ENCODE assay signal across 8 cellular contexts in the genomic region with DNA sequence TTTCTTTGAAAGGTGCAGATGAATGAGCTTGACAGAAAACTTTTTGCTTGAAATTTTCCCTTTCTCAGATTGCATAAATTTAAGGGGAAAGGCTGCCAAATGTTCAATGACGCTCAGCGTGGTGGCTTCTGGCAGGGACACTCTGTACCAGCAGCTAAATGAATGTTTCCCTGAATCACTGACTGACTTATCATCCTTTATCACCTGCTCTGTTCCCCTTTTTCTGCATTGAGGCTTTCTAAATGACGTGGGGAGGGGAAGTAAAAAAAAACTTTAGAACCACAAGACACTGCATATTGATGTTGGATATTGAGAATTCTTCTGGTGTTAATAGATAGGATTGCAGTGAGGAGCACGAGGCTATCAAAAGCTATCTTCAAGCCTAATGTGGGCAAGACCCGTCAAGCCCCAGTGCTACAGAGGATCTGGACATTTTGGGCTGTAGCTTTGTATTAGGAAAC. TPM values are rescaled to one million over a fixed set of nuclear protein-coding genes. Genes with fewer than 3 reads are reported as not detected.
DNase-seq lines count a peak whose midpoint lies in the region; ATAC-seq and TF ChIP-seq lines count a peak whose summit lies in the region.

No MANE protein-coding gene starts in this region.

- H3K23ac ChIP-seq in mesendoderm (ENCODE audit: low read length) = no peak overlapping the region

- no peak overlapping the region for H3K4me2 ChIP-seq in mesendoderm (ENCODE audit: low read length)

- no peaks in the 10 kb centered on the region for H3K79me1 ChIP-seq in mesendoderm (ENCODE audit: low read length)

- no peak overlapping the region for H3K56ac ChIP-seq in mesendoderm (ENCODE audit: low read length)

- no peak overlapping the region for H4K5ac ChIP-seq in mesendoderm (ENCODE audit: low read length)

- 42 to 54% methylated on average over 5 of the region's 5 CpGs for WGBS in esophagus squamous epithelium, 2 donors
- no CpG with 5 or more reads among the region's 5 CpGs for WGBS in mesendoderm (ENCODE audit: extremely low coverage, insufficient coverage, low lambda C conversion rate)

- H3K79me2 ChIP-seq in mesendoderm (ENCODE audit: control insufficient read depth, insufficient read depth, low read length) = no peaks in the 10 kb centered on the region

- DNase-seq in Ammon's horn (ENCODE audit: low spot score) (peak; percentile 76), esophagus squamous epithelium (lab: John Stamatoyannopoulos, UW) (no peak), NCI-H524 (lab: John Stamatoyannopoulos, UW) (no peak), mesendoderm (no peak), NCI-H510A treated with DMSO at 0.1 percent for 48 hours (lab: John Stamatoyannopoulos, UW) (no peak)

- no peak for TF ChIP-seq POLR2A in esophagus squamous epithelium (IDR thresholded peaks at IDR 0.05)

- H3K18ac ChIP-seq in mesendoderm (ENCODE audit: low read length) = no peak overlapping the region

- no peak overlapping the region for H4K8ac ChIP-seq in mesendoderm (ENCODE audit: low read depth, low read length)

- H3K36me3 ChIP-seq in esophagus squamous epithelium (no peaks in the 10 kb centered on the region), mesendoderm (ENCODE audit: control insufficient read depth, insufficient read depth, low read length) (no peaks in the 10 kb centered on the region)

- no peak overlapping the region for H2BK120ac ChIP-seq in mesendoderm (ENCODE audit: low read depth, low read length)

- H3K27ac ChIP-seq in esophagus squamous epithelium (peak overlapping the region in 3 of 4 donors; percentile 39 to 58 (median 42)), temporal lobe (ENCODE audit: low read depth, low read length) (peak overlapping the region; percentile 75), mesendoderm (ENCODE audit: low read depth, low read length) (no peak overlapping the region)

- intact Hi-C loops in esophagus squamous epithelium (cut with DNase I) = no loop called here

- no peak overlapping the region for H2BK15ac ChIP-seq in mesendoderm (replicated peaks; ENCODE audit: low read depth)

- H3K27me3 ChIP-seq in esophagus squamous epithelium = no peaks in the 10 kb centered on the region
- H3K27me3 ChIP-seq in mesendoderm (ENCODE audit: insufficient read depth, low read length, poor library complexity) = no peaks in the 10 kb centered on the region

- H3K9ac ChIP-seq in mesendoderm (ENCODE audit: low read length) = no peak overlapping the region

- H2BK5ac ChIP-seq in mesendoderm (ENCODE audit: low read length) = no peak overlapping the region

- TF ChIP-seq CTCF in esophagus squamous epithelium (IDR thresholded peaks at IDR 0.05) = no peak

- H3K4me3 ChIP-seq in esophagus squamous epithelium (no peak overlapping the region), mesendoderm (ENCODE audit: low read length) (no peak overlapping the region)

- no peaks in the 10 kb centered on the region for H3K4me1 ChIP-seq in esophagus squamous epithelium
- H3K4me1 ChIP-seq in mesendoderm (ENCODE audit: control insufficient read depth, low read depth, low read length) = no peaks in the 10 kb centered on the region

- no peak overlapping the region for H2AK5ac ChIP-seq in mesendoderm (ENCODE audit: low read length)

- ATAC-seq in GM19328 (IDR thresholded peaks at IDR 0.05; ENCODE audit: unreplicated experiment) (peak; percentile 51), HG03378 (IDR thresholded peaks at IDR 0.05; ENCODE audit: unreplicated experiment) (peak; percentile 78)

- no peaks in the 10 kb centered on the region for H3K9me3 ChIP-seq in esophagus squamous epithelium

- no peak overlapping the region for H3K4ac ChIP-seq in mesendoderm (ENCODE audit: low read depth, low read length)

RNA-seq across cellular contexts. Expression of gene ENPP5, which starts 46.9 kb away (rescaled TPM):
- total RNA-seq in esophagus squamous epithelium (1 to 10 TPM in 3 of 4 donors, under 1 TPM in 1; 0.94 to 1.5 (median 1.4) TPM), temporal lobe (4.7 TPM)
- 2.8 TPM for polyA plus RNA-seq in mesendoderm (2013, experiment 1 of 2)
- 3.0 TPM for polyA plus RNA-seq in mesendoderm (2013, experiment 2 of 2)
